Comparison of ENCODE assay signal across 1 cellular context in genomic region chr11:58745705-58746364, GRCh38.
TF ChIP-seq lines count a peak whose summit lies in the region.

No MANE protein-coding gene starts in this region.

TF ChIP-seq in K562, 482 proteins besides CTCF, POLR2A, EP300 and RAD21 (continued from another document and continues in another):
- TF ChIP-seq SRSF1 (IDR thresholded peaks at IDR 0.05; ENCODE audit: low read depth, low read length) (no peak), USF2 (CRISPR knock-in tag; IDR thresholded peaks at IDR 0.05) (no peak), GATA2 (CRISPR knock-in tag; IDR thresholded peaks at IDR 0.05) (peak; percentile 76), ZFP36 (IDR thresholded peaks at IDR 0.05; ENCODE audit: low read depth, low read length, partially characterized antibody) (peak; percentile 89), STAT5B (CRISPR knock-in tag; IDR thresholded peaks at IDR 0.05) (no peak), PYGO2 (tag; IDR thresholded peaks at IDR 0.05) (peak; percentile 47; the same call in 1 of the 2 replicates), ZBTB33 (CRISPR knock-in tag; IDR thresholded peaks at IDR 0.05) (no peak), ZNF347 (CRISPR knock-in tag; IDR thresholded peaks at IDR 0.05; ENCODE audit: low read depth) (no peak), MAFG (tag; conservative IDR thresholded peaks at IDR 0.05) (peak; percentile 77), MTA1 (IDR thresholded peaks at IDR 0.05; ENCODE audit: borderline replicate concordance) (peak; percentile 68; the same call in 1 of the 2 replicates), HMG20A (CRISPR knock-in tag; conservative IDR thresholded peaks at IDR 0.05) (no peak), BCOR (IDR thresholded peaks at IDR 0.05) (peak; percentile 62; the same call in 1 of the 2 replicates), SMAD2 (IDR thresholded peaks at IDR 0.05; ENCODE audit: low read depth, low read length) (no peak), ZBTB8A (IDR thresholded peaks at IDR 0.05; ENCODE audit: partially characterized antibody) (no peak), CREM (IDR thresholded peaks at IDR 0.05; ENCODE audit: low read depth) (0 out of 2 replicates have a peak, but pooled peaks have one; percentile 42), PHF20 (IDR thresholded peaks at IDR 0.05; ENCODE audit: partially characterized antibody) (no peak), ZNF79 (CRISPR knock-in tag; IDR thresholded peaks at IDR 0.05; ENCODE audit: low read depth) (no peak), FIP1L1 (IDR thresholded peaks at IDR 0.05; ENCODE audit: low read depth, low read length, poor library complexity, severe bottlenecking) (no peak), TGIF2 (CRISPR knock-in tag; IDR thresholded peaks at IDR 0.05) (no peak), ZFP1 (CRISPR knock-in tag; IDR thresholded peaks at IDR 0.05) (no peak), E2F3 (CRISPR knock-in tag; IDR thresholded peaks at IDR 0.05) (no peak), KDM1A (IDR thresholded peaks at IDR 0.05) (peak; percentile 96 to 97), E2F1 (CRISPR knock-in tag; IDR thresholded peaks at IDR 0.05) (no peak), TAF9B (IDR thresholded peaks at IDR 0.05; ENCODE audit: partially characterized antibody) (no peak), CBX3 (IDR thresholded peaks at IDR 0.05; ENCODE audit: borderline replicate concordance in 1 of 2, low read length in 2 of 2) (0 out of 3 replicates have a peak, but pooled peaks of 1 of the 2 experiments have one; percentile 18), SMARCA5 (IDR thresholded peaks at IDR 0.05) (no peak), TFAM (CRISPR knock-in tag; conservative IDR thresholded peaks at IDR 0.05) (no peak), RCOR1 (IDR thresholded peaks at IDR 0.05; ENCODE audit: borderline replicate concordance in 1 of 2, low read depth in 2 of 2, low read length in 2 of 2) (peak; percentile 64 to 99; a peak in 3 of 4 replicates), SIX5 (IDR thresholded peaks at IDR 0.05; ENCODE audit: borderline replicate concordance in 1 of 2, insufficient read depth in 1 of 2, low read depth in 1 of 2, low read length in 2 of 2) (no peak), LEF1 (IDR thresholded peaks at IDR 0.05) (peak; percentile 63; the same call in 1 of the 2 replicates), MNT (conservative IDR thresholded peaks at IDR 0.05) (peak in 1 of 2 experiments; percentile 63; a peak in 2 of 4 replicates), ZNF586 (CRISPR knock-in tag; conservative IDR thresholded peaks at IDR 0.05) (no peak), SAFB2 (IDR thresholded peaks at IDR 0.05; ENCODE audit: borderline replicate concordance, low read depth, low read length, severe bottlenecking) (no peak), KDM5B (IDR thresholded peaks at IDR 0.05; ENCODE audit: insufficient replicate concordance, low read depth, low read length) (no peak), CBX1 (IDR thresholded peaks at IDR 0.05; ENCODE audit: low read depth) (no peak), SOX6 (IDR thresholded peaks at IDR 0.05) (peak; percentile 88)
- TF ChIP-seq, protein P1, sequence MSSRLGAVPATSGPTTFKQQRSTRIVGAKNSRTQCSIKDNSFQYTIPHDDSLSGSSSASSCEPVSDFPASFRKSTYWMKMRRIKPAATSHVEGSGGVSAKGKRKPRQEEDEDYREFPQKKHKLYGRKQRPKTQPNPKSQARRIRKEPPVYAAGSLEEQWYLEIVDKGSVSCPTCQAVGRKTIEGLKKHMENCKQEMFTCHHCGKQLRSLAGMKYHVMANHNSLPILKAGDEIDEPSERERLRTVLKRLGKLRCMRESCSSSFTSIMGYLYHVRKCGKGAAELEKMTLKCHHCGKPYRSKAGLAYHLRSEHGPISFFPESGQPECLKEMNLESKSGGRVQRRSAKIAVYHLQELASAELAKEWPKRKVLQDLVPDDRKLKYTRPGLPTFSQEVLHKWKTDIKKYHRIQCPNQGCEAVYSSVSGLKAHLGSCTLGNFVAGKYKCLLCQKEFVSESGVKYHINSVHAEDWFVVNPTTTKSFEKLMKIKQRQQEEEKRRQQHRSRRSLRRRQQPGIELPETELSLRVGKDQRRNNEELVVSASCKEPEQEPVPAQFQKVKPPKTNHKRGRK (tag; IDR thresholded peaks at IDR 0.05), result no peak
- TF ChIP-seq, protein P2, sequence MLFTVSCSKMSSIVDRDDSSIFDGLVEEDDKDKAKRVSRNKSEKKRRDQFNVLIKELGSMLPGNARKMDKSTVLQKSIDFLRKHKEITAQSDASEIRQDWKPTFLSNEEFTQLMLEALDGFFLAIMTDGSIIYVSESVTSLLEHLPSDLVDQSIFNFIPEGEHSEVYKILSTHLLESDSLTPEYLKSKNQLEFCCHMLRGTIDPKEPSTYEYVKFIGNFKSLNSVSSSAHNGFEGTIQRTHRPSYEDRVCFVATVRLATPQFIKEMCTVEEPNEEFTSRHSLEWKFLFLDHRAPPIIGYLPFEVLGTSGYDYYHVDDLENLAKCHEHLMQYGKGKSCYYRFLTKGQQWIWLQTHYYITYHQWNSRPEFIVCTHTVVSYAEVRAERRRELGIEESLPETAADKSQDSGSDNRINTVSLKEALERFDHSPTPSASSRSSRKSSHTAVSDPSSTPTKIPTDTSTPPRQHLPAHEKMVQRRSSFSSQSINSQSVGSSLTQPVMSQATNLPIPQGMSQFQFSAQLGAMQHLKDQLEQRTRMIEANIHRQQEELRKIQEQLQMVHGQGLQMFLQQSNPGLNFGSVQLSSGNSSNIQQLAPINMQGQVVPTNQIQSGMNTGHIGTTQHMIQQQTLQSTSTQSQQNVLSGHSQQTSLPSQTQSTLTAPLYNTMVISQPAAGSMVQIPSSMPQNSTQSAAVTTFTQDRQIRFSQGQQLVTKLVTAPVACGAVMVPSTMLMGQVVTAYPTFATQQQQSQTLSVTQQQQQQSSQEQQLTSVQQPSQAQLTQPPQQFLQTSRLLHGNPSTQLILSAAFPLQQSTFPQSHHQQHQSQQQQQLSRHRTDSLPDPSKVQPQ (CRISPR knock-in tag; IDR thresholded peaks at IDR 0.05; ENCODE audit: borderline replicate concordance), result no peak
- TF ChIP-seq, protein P3, sequence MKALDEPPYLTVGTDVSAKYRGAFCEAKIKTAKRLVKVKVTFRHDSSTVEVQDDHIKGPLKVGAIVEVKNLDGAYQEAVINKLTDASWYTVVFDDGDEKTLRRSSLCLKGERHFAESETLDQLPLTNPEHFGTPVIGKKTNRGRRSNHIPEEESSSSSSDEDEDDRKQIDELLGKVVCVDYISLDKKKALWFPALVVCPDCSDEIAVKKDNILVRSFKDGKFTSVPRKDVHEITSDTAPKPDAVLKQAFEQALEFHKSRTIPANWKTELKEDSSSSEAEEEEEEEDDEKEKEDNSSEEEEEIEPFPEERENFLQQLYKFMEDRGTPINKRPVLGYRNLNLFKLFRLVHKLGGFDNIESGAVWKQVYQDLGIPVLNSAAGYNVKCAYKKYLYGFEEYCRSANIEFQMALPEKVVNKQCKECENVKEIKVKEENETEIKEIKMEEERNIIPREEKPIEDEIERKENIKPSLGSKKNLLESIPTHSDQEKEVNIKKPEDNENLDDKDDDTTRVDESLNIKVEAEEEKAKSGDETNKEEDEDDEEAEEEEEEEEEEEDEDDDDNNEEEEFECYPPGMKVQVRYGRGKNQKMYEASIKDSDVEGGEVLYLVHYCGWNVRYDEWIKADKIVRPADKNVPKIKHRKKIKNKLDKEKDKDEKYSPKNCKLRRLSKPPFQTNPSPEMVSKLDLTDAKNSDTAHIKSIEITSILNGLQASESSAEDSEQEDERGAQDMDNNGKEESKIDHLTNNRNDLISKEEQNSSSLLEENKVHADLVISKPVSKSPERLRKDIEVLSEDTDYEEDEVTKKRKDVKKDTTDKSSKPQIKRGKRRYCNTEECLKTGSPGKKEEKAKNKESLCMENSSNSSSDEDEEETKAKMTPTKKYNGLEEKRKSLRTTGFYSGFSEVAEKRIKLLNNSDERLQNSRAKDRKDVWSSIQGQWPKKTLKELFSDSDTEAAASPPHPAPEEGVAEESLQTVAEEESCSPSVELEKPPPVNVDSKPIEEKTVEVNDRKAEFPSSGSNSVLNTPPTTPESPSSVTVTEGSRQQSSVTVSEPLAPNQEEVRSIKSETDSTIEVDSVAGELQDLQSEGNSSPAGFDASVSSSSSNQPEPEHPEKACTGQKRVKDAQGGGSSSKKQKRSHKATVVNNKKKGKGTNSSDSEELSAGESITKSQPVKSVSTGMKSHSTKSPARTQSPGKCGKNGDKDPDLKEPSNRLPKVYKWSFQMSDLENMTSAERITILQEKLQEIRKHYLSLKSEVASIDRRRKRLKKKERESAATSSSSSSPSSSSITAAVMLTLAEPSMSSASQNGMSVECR (CRISPR knock-in tag; IDR thresholded peaks at IDR 0.05), result no peak
- TF ChIP-seq, protein P4, sequence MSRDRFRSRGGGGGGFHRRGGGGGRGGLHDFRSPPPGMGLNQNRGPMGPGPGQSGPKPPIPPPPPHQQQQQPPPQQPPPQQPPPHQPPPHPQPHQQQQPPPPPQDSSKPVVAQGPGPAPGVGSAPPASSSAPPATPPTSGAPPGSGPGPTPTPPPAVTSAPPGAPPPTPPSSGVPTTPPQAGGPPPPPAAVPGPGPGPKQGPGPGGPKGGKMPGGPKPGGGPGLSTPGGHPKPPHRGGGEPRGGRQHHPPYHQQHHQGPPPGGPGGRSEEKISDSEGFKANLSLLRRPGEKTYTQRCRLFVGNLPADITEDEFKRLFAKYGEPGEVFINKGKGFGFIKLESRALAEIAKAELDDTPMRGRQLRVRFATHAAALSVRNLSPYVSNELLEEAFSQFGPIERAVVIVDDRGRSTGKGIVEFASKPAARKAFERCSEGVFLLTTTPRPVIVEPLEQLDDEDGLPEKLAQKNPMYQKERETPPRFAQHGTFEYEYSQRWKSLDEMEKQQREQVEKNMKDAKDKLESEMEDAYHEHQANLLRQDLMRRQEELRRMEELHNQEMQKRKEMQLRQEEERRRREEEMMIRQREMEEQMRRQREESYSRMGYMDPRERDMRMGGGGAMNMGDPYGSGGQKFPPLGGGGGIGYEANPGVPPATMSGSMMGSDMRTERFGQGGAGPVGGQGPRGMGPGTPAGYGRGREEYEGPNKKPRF (IDR thresholded peaks at IDR 0.05; ENCODE audit: low read depth, low read length), result no peak
- TF ChIP-seq, protein P5, sequence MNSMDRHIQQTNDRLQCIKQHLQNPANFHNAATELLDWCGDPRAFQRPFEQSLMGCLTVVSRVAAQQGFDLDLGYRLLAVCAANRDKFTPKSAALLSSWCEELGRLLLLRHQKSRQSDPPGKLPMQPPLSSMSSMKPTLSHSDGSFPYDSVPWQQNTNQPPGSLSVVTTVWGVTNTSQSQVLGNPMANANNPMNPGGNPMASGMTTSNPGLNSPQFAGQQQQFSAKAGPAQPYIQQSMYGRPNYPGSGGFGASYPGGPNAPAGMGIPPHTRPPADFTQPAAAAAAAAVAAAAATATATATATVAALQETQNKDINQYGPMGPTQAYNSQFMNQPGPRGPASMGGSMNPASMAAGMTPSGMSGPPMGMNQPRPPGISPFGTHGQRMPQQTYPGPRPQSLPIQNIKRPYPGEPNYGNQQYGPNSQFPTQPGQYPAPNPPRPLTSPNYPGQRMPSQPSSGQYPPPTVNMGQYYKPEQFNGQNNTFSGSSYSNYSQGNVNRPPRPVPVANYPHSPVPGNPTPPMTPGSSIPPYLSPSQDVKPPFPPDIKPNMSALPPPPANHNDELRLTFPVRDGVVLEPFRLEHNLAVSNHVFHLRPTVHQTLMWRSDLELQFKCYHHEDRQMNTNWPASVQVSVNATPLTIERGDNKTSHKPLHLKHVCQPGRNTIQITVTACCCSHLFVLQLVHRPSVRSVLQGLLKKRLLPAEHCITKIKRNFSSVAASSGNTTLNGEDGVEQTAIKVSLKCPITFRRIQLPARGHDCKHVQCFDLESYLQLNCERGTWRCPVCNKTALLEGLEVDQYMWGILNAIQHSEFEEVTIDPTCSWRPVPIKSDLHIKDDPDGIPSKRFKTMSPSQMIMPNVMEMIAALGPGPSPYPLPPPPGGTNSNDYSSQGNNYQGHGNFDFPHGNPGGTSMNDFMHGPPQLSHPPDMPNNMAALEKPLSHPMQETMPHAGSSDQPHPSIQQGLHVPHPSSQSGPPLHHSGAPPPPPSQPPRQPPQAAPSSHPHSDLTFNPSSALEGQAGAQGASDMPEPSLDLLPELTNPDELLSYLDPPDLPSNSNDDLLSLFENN (IDR thresholded peaks at IDR 0.05; ENCODE audit: low read depth in 2 of 2, low read length in 2 of 2), result no peak
